11 cellular contexts compared by ENCODE assay signal in genomic region chr22:17198188-17199130, GRCh38. TPM values are rescaled to one million over a fixed set of nuclear protein-coding genes. Genes with fewer than 3 reads are reported as not detected.
A peak's percentile ranks its signal among the peaks of the same experiment; 100 is the strongest.
DNase-seq lines count a peak whose midpoint lies in the region; TF ChIP-seq lines count a peak whose summit lies in the region.
"Had no signal": no experiment of that assay in that cellular context is flagged by ENCODE, and none has a peak within 500 bp of the region (broad histone marks: within the 10 kb centered on the region; RNA-seq: fewer than 3 reads in every experiment).

No MANE protein-coding gene starts in this region.

- no peaks in the 10 kb centered on the region for H3K9me3 ChIP-seq in NT2/D1 (ENCODE audit: insufficient read depth, low read length)
- H3K9me3 ChIP-seq: neutrophil had no signal

- H3K4me1 ChIP-seq in NT2/D1 (ENCODE audit: insufficient read depth, insufficient read length): peaks cover 5% of the 10 kb centered on the region

- peak overlapping the region; percentile 85 for H3K9ac ChIP-seq in NT2/D1 (ENCODE audit: insufficient read length, low read depth)

- H3K4me3 ChIP-seq in AG10803 (ENCODE audit: low read length) (peak overlapping the region; percentile 49), NT2/D1 (ENCODE audit: insufficient read length, low read depth) (peak overlapping the region; percentile 60)

- H3K36me3 ChIP-seq in NT2/D1 (ENCODE audit: insufficient read depth, insufficient read length, low read length): no peaks in the 10 kb centered on the region
- H3K36me3 ChIP-seq: neutrophil had no signal

- H3K27ac Mint-ChIP-seq in glutamatergic neuron (ENCODE audit: unreplicated experiment): peak overlapping the region; percentile 100
- peak overlapping the region; percentile 100 for H3K27ac Mint-ChIP-seq in neural crest cell (ENCODE audit: unreplicated experiment)
- H3K27ac Mint-ChIP-seq: activated naive CD4-positive, alpha-beta T cell treated with anti-CD3 and anti-CD28 coated beads, Interleukin-2, amount 10 ng/mL, durations not matched to agents 7 days and 5 days; B cell had no signal

- peaks cover 8% of the 10 kb centered on the region for H3K9me3 Mint-ChIP-seq in glutamatergic neuron (ENCODE audit: unreplicated experiment)
- no peaks in the 10 kb centered on the region for H3K9me3 Mint-ChIP-seq in neural crest cell
- H3K9me3 Mint-ChIP-seq: activated naive CD4-positive, alpha-beta T cell treated with anti-CD3 and anti-CD28 coated beads, Interleukin-2, amount 10 ng/mL, durations not matched to agents 7 days and 5 days had no signal

- peaks cover 26% of the 10 kb centered on the region for H3K4me1 Mint-ChIP-seq in glutamatergic neuron (ENCODE audit: low read depth, unreplicated experiment)
- peaks cover 54% of the 10 kb centered on the region for H3K4me1 Mint-ChIP-seq in neural crest cell
- H3K4me1 Mint-ChIP-seq: activated naive CD4-positive, alpha-beta T cell treated with anti-CD3 and anti-CD28 coated beads, Interleukin-2, amount 10 ng/mL, durations not matched to agents 7 days and 5 days; B cell had no signal

- H3K36me3 Mint-ChIP-seq in glutamatergic neuron (ENCODE audit: unreplicated experiment): no peaks in the 10 kb centered on the region
- H3K36me3 Mint-ChIP-seq in neural crest cell (ENCODE audit: low read depth): no peaks in the 10 kb centered on the region

- H3K27me3 Mint-ChIP-seq in glutamatergic neuron (ENCODE audit: unreplicated experiment) (peaks cover 13% of the 10 kb centered on the region), neural crest cell (ENCODE audit: low read depth) (no peaks in the 10 kb centered on the region)
- H3K27me3 Mint-ChIP-seq: activated naive CD4-positive, alpha-beta T cell treated with anti-CD3 and anti-CD28 coated beads, Interleukin-2, amount 10 ng/mL, durations not matched to agents 7 days and 5 days; B cell had no signal

- no peak for TF ChIP-seq CTCF in AG10803 (conservative IDR thresholded peaks at IDR 0.05; ENCODE audit: low read length)
- no peak for TF ChIP-seq CTCF in glutamatergic neuron (IDR thresholded peaks at IDR 0.05; ENCODE audit: partially characterized antibody, unreplicated experiment)
- no peak for TF ChIP-seq CTCF in neural crest cell (conservative IDR thresholded peaks at IDR 0.05)

- H3K27me3 ChIP-seq in NT2/D1 (ENCODE audit: insufficient read depth, insufficient read length): no peaks in the 10 kb centered on the region
- H3K27me3 ChIP-seq: neutrophil had no signal

- DNase-seq in AG10803 (ENCODE audit: low read depth): no peak
- DNase-seq in NT2/D1 (ENCODE audit: low read depth, low spot score): peak; percentile 87
- peak; percentile 87 for DNase-seq in glutamatergic neuron
- peak; percentile 66 for DNase-seq in neural crest cell (ENCODE audit: low read depth, low spot score)
- no peak for DNase-seq in HuH-7 (ENCODE audit: low spot score)
- DNase-seq in activated CD4-positive, alpha-beta T cell treated with anti-CD3 and anti-CD28 coated beads for 4 hours: no peak
- no peak for DNase-seq in activated effector memory CD4-positive, alpha-beta T cell treated with anti-CD3 and anti-CD28 coated beads, Interleukin-2, amount 50 U/mL, for 16 hours
- DNase-seq in RKO (ENCODE audit: low spot score): no peak
- DNase-seq: activated naive CD4-positive, alpha-beta T cell treated with anti-CD3 and anti-CD28 coated beads, Interleukin-2, amount 10 ng/mL, durations not matched to agents 7 days and 5 days had no signal

- H3K4me3 Mint-ChIP-seq in glutamatergic neuron (ENCODE audit: unreplicated experiment) (peak overlapping the region; percentile 91), neural crest cell (peak overlapping the region; percentile 90)
- H3K4me3 Mint-ChIP-seq: activated naive CD4-positive, alpha-beta T cell treated with anti-CD3 and anti-CD28 coated beads, Interleukin-2, amount 10 ng/mL, durations not matched to agents 7 days and 5 days; B cell had no signal

RNA-seq across cellular contexts. Expression of gene ADA2, which starts 20.8 kb away (rescaled TPM):
- total RNA-seq in glutamatergic neuron (ENCODE audit: unreplicated experiment): 49.7 TPM
- 32.0 and 33.5 TPM in 2 replicates for total RNA-seq in neural crest cell

RNA-seq across cellular contexts. Expression of gene HDHD5, which starts 39.4 kb away (rescaled TPM):
- total RNA-seq in glutamatergic neuron (ENCODE audit: unreplicated experiment) (30.2 TPM), neural crest cell (48.2 and 50.8 TPM in 2 replicates)

Comparison
In these comparisons a context has a peak if more than half of its experiments do, and no peak if none do; other contexts are left out.
1. DNase-seq: peak in NT2/D1 (single experiment), glutamatergic neuron (single experiment) and neural crest cell (single experiment); none in AG10803 (single experiment), HuH-7 (single experiment), activated CD4-positive, alpha-beta T cell treated with anti-CD3 and anti-CD28 coated beads for 4 hours (0 of 2), activated effector memory CD4-positive, alpha-beta T cell treated with anti-CD3 and anti-CD28 coated beads, Interleukin-2, amount 50 U/mL, for 16 hours (single experiment) and RKO (single experiment).